Comparison of ENCODE assay signal across 1 cellular context in the genomic region with DNA sequence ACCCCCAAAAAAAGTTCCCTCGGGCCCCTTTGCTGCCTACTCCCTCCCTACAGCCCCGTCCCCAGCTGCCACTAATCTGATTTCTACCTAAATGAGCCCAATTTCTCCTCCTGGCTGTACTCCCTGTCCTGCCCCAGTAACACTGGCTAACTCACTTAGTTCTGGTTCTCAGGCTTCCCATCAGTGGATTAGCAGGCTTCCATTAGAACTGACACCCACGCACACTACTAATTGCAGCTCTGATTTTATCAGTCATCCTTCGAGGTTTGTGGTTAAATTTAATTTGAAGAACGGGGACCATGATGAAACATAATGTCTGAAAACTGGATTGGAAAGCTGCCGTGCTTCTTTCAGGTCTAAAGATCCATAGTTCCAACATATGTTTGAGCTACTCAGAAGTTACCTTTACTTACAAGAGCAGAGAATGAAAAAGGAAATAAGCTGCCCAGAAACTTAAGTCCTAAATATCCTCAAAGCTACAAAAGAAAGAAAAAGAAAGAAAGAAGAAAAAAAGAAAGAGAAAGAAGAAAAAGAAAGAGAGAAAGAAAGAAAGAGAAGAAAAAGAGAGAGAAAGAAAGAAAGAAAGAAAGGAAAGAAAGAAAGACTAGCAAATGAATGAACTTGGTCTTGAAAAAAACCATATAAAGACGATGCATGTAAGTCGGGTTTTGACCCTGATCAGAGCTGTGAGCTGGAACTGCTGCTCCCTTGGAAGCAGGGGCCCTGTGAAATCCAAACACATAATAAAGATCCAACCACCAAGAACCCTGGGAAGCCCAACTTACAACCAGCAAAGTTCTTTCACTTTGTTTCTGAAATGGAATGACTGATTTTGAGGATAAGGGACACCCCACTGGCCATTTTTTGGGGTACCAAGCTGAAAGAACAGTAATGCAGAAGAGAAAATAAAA.
A peak's percentile ranks its signal among the peaks of the same experiment; 100 is the strongest.
TF ChIP-seq lines count a peak whose summit lies in the region.

No MANE protein-coding gene starts in this region.

TF ChIP-seq in SK-N-SH, 30 proteins besides CTCF, POLR2A, EP300 and RAD21 (continued from another document):
- no peak for TF ChIP-seq REST (IDR thresholded peaks at IDR 0.05; ENCODE audit: low read depth, low read length)
- peak; percentile 47; the same call in 1 of the 2 replicates for TF ChIP-seq RCOR1 (IDR thresholded peaks at IDR 0.05; ENCODE audit: low read length)
- no peak for TF ChIP-seq RFX5 (IDR thresholded peaks at IDR 0.05; ENCODE audit: low read length)
- no peak for TF ChIP-seq FOSL2 (IDR thresholded peaks at IDR 0.05; ENCODE audit: borderline replicate concordance, low read depth)
- no peak for TF ChIP-seq NFIC (IDR thresholded peaks at IDR 0.05; ENCODE audit: borderline replicate concordance)
- no peak for TF ChIP-seq GABPA (IDR thresholded peaks at IDR 0.05; ENCODE audit: low read depth)
- TF ChIP-seq, protein P1, sequence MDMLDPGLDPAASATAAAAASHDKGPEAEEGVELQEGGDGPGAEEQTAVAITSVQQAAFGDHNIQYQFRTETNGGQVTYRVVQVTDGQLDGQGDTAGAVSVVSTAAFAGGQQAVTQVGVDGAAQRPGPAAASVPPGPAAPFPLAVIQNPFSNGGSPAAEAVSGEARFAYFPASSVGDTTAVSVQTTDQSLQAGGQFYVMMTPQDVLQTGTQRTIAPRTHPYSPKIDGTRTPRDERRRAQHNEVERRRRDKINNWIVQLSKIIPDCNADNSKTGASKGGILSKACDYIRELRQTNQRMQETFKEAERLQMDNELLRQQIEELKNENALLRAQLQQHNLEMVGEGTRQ (IDR thresholded peaks at IDR 0.05; ENCODE audit: borderline replicate concordance, low read depth, low read length), result no peak
- TF ChIP-seq FOXM1 (IDR thresholded peaks at IDR 0.05; ENCODE audit: low read depth), result no peak
- no peak for TF ChIP-seq RXRA (IDR thresholded peaks at IDR 0.05; ENCODE audit: borderline replicate concordance, low read depth)
- TF ChIP-seq JUND (IDR thresholded peaks at IDR 0.05), result no peak
- TF ChIP-seq, protein P2, sequence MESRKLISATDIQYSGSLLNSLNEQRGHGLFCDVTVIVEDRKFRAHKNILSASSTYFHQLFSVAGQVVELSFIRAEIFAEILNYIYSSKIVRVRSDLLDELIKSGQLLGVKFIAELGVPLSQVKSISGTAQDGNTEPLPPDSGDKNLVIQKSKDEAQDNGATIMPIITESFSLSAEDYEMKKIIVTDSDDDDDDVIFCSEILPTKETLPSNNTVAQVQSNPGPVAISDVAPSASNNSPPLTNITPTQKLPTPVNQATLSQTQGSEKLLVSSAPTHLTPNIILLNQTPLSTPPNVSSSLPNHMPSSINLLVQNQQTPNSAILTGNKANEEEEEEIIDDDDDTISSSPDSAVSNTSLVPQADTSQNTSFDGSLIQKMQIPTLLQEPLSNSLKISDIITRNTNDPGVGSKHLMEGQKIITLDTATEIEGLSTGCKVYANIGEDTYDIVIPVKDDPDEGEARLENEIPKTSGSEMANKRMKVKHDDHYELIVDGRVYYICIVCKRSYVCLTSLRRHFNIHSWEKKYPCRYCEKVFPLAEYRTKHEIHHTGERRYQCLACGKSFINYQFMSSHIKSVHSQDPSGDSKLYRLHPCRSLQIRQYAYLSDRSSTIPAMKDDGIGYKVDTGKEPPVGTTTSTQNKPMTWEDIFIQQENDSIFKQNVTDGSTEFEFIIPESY (IDR thresholded peaks at IDR 0.05; ENCODE audit: borderline replicate concordance, low read depth), result no peak
- no peak; the same call in 1 of the 2 replicates for TF ChIP-seq MXI1 (IDR thresholded peaks at IDR 0.05; ENCODE audit: low read depth, low read length)
- peak; percentile 68 for TF ChIP-seq CHD2 (IDR thresholded peaks at IDR 0.05; ENCODE audit: low read length, partially characterized antibody)
- no peak for TF ChIP-seq TEAD4 (IDR thresholded peaks at IDR 0.05; ENCODE audit: borderline replicate concordance, insufficient read depth)
TF ChIP-seq in SK-N-SH: peak in this region for 5.
